Comparison of ENCODE assay signal across 11 cellular contexts in genomic region chr10:129891806-129892205, GRCh38.
"Had no signal": no experiment of that assay in that cellular context is flagged by ENCODE, and none has a peak within 500 bp of the region (broad histone marks: within the 10 kb centered on the region; RNA-seq: fewer than 3 reads in every experiment).

No MANE protein-coding gene starts in this region.

- H3K36me3 ChIP-seq: colonic mucosa, SJCRH30, tibial artery had no signal

- H3K27ac Mint-ChIP-seq: activated CD4-positive, alpha-beta memory T cell treated with anti-CD3 and anti-CD28 coated beads, Interleukin-2, amount 10 ng/mL, durations not matched to agents 7 days and 5 days had no signal

- H3K4me3 Mint-ChIP-seq: activated CD4-positive, alpha-beta memory T cell treated with anti-CD3 and anti-CD28 coated beads, Interleukin-2, amount 10 ng/mL, durations not matched to agents 7 days and 5 days had no signal

- H3K9me3 Mint-ChIP-seq: activated CD4-positive, alpha-beta memory T cell treated with anti-CD3 and anti-CD28 coated beads, Interleukin-2, amount 10 ng/mL, durations not matched to agents 7 days and 5 days had no signal

- H3K27me3 Mint-ChIP-seq: activated CD4-positive, alpha-beta memory T cell treated with anti-CD3 and anti-CD28 coated beads, Interleukin-2, amount 10 ng/mL, durations not matched to agents 7 days and 5 days had no signal

- ATAC-seq: left lobe of liver had no signal

- H3K9me3 ChIP-seq: colonic mucosa, SJCRH30, tibial artery had no signal

- H3K4me1 ChIP-seq: colonic mucosa, SJCRH30, tibial artery had no signal

- H3K27me3 ChIP-seq: colonic mucosa, SJCRH30 had no signal

- H3K4me1 Mint-ChIP-seq: activated CD4-positive, alpha-beta memory T cell treated with anti-CD3 and anti-CD28 coated beads, Interleukin-2, amount 10 ng/mL, durations not matched to agents 7 days and 5 days had no signal

- H3K27ac ChIP-seq: colonic mucosa, SJCRH30, tibial artery had no signal

- H3K4me3 ChIP-seq: colonic mucosa, SJCRH30, tibial artery had no signal

- DNase-seq: activated CD4-positive, alpha-beta memory T cell treated with anti-CD3 and anti-CD28 coated beads, Interleukin-2, amount 10 ng/mL, durations not matched to agents 7 days and 5 days; activated CD8-positive, alpha-beta memory T cell treated with anti-CD3 and anti-CD28 coated beads, Interleukin-2, amount 50 U/mL, for 48 hours; aorta; colonic mucosa; effector CD4-positive, alpha-beta T cell; SJCRH30; small intestine; SW 1271; T-helper 9 cell; tibial artery had no signal
